7 cellular contexts compared by ENCODE assay signal in the genomic region with DNA sequence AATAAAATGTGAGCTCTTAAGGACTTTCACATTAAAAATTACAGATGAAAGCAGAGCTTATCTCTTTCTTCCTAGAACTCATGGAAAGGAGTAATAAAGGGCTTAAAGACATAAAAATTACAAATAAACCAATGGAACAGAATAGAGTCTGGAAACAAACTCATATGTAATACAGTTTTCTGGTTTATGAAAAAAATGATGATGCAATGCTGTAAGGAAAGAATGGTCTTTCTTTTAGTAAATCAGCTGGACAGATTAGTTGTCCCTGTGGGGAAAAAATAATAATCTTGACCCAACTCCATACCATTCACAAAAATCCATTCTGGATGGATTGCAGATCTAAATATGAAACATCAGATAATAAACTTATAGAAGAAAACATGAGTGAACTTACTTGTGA.
"Had no signal": no experiment of that assay in that cellular context is flagged by ENCODE, and none has a peak within 500 bp of the region (broad histone marks: within the 10 kb centered on the region; RNA-seq: fewer than 3 reads in every experiment).

No MANE protein-coding gene starts in this region.

- FAIRE-seq: G401.6, GM12891, GM12892, GM19239 had no signal

- ATAC-seq: GM12878 had no signal

- DNase-seq: GDM1, GF-D8 had no signal

- H3K4me3 ChIP-seq: GM12878 had no signal
